26 cellular contexts compared by ENCODE assay signal in genomic region chr15:45203182-45203581, GRCh38. TPM values are rescaled to one million over a fixed set of nuclear protein-coding genes. Genes with fewer than 3 reads are reported as not detected.
DNase-seq lines count a peak whose midpoint lies in the region; ATAC-seq and TF ChIP-seq lines count a peak whose summit lies in the region.
"Had no signal": no experiment of that assay in that cellular context is flagged by ENCODE, and none has a peak within 500 bp of the region (broad histone marks: within the 10 kb centered on the region; RNA-seq: fewer than 3 reads in every experiment).

No MANE protein-coding gene starts in this region.

- WGBS in tibial nerve, 2 donors: 26 to 32% methylated on average over 4 of the region's 4 CpGs

- H3K9me3 ChIP-seq in tibial nerve (no peaks in the 10 kb centered on the region), PC-9 (ENCODE audit: insufficient read depth, low read depth) (no peaks in the 10 kb centered on the region)
- H3K9me3 ChIP-seq: ovary had no signal

- H3K4me1 ChIP-seq in tibial nerve (peaks cover 0 to 24% (median 8%) of the 10 kb centered on the region in 4 donors), PC-9 (replicated peaks; ENCODE audit: insufficient read depth) (no peaks in the 10 kb centered on the region)

- intact Hi-C loops in PC-9 (cut with micrococcal nuclease; ENCODE audit: unreplicated experiment): no loop called here

- H2AFZ ChIP-seq in PC-9: no peak overlapping the region
- H2AFZ ChIP-seq: GM23338 had no signal

- TF ChIP-seq EP300 in tibial nerve (IDR thresholded peaks at IDR 0.05): peak in 1 of 2 donors; percentile 25

- no peaks in the 10 kb centered on the region for H4K20me1 ChIP-seq in PC-9 (ENCODE audit: insufficient read depth)

- H3K4me2 ChIP-seq in PC-9: no peak overlapping the region
- H3K4me2 ChIP-seq: GM23338 had no signal

- DNase-seq in NOMO-1 treated with dmso at 0.1 percent for 144 hours (lab: John Stamatoyannopoulos, UW; ENCODE audit: unreplicated experiment) (peak; percentile 2), NOMO-1 treated with DMSO at 0.1 percent for 48 hours (lab: John Stamatoyannopoulos, UW; ENCODE audit: unreplicated experiment) (no peak), cardiac fibroblast (ENCODE audit: low read depth in 2 of 2) (peak; percentile 7 to 49), left lobe of liver (ENCODE audit: low spot score) (peak; percentile 59), tibial nerve (ENCODE audit: low spot score in 2 of 2) (no peak), PC-9 (no peak), NCI-H187 (lab: John Stamatoyannopoulos, UW) (no peak)
- no peak for DNase-seq in stimulated activated CD4-positive, alpha-beta T cell treated with anti-CD3 and anti-CD28 coated beads, Interleukin-4, amount 100 ng/mL, for 4 hours
- DNase-seq: 8988T; activated CD4-positive, alpha-beta T cell treated with anti-CD3 and anti-CD28 coated beads, Interleukin-2, amount 10 ng/mL, durations not matched to agents 24 days and 14 days; activated naive CD4-positive, alpha-beta T cell treated with anti-CD3 and anti-CD28 coated beads for 36 hours; anterior cingulate cortex; CD8-positive, alpha-beta memory T cell; head of caudate nucleus; naive thymus-derived CD8-positive, alpha-beta T cell; NCI-H1048; NCI-H1930; ovary; stimulated activated CD4-positive, alpha-beta T cell treated with anti-CD3 and anti-CD28 coated beads, Interleukin-12 subunit alpha, Interleukin-12 subunit beta, amount 100 ng/mL, for 4 hours; stimulated activated naive CD8-positive, alpha-beta T cell treated with anti-CD3 and anti-CD28 coated beads, Interleukin-15, Interleukin-2, amounts not matched to agents 100 U/mL and 50 U/mL, for 24 hours; trophoblast cell had no signal

- ATAC-seq in left lobe of liver: peak; percentile 4
- ATAC-seq: GM23338; naive thymus-derived CD8-positive, alpha-beta T cell; stimulated activated naive CD8-positive, alpha-beta T cell treated with anti-CD3 and anti-CD28 coated beads, Interleukin-15, Interleukin-2, amounts not matched to agents 100 U/mL and 50 U/mL, for 24 hours had no signal

- TF ChIP-seq CTCF in cardiac fibroblast (IDR thresholded peaks at IDR 0.05; ENCODE audit: low read depth, low read length): no peak
- no peak for TF ChIP-seq CTCF in tibial nerve (IDR thresholded peaks at IDR 0.05)
- no peak for TF ChIP-seq CTCF in PC-9 (conservative IDR thresholded peaks at IDR 0.05)

- no peaks in the 10 kb centered on the region for H3K79me2 ChIP-seq in PC-9 (ENCODE audit: low read depth)

- TF ChIP-seq POLR2A in tibial nerve (IDR thresholded peaks at IDR 0.05): no peak

- CTCF ChIA-PET in PC-9 (lab: Charles Lee): interaction anchor here (0.7 kb wide), 1 partner anchor 32 kb away, joined by 7 read pairs; no protein-coding TSS in a partner anchor

- peaks cover 19% of the 10 kb centered on the region for H3F3A ChIP-seq in PC-9 (ENCODE audit: insufficient read depth, low read depth)

- POLR2A ChIA-PET in PC-9 (lab: Charles Lee; ENCODE audit: unreplicated experiment): interaction anchor here (0.6 kb wide), 1 partner anchor 414 kb away, joined by 7 read pairs; no protein-coding TSS in a partner anchor

- no peaks in the 10 kb centered on the region for H3K9me2 ChIP-seq in PC-9 (ENCODE audit: insufficient read depth)

- H3K27ac ChIP-seq in tibial nerve: peak overlapping the region in 3 of 4 donors; percentile 9 to 62 (median 54)
- no peak overlapping the region for H3K27ac ChIP-seq in PC-9
- H3K27ac ChIP-seq: ovary, VCaP had no signal

- H3K4me3 ChIP-seq in cardiac fibroblast (replicated peaks in 1 of 2; ENCODE audit: low read depth in 2 of 2, low read length in 2 of 2) (no peak overlapping the region), tibial nerve (no peak overlapping the region), PC-9 (no peak overlapping the region)
- H3K4me3 ChIP-seq: GM23338, ovary had no signal

- no peaks in the 10 kb centered on the region for H3K27me3 ChIP-seq in tibial nerve
- H3K27me3 ChIP-seq in PC-9 (ENCODE audit: insufficient read depth, low read depth): no peaks in the 10 kb centered on the region
- H3K27me3 ChIP-seq: ovary had no signal

- no TSS peak for BruUV-seq in PC-9 (replicated peaks; lab: Mats Ljungman, UMichigan)

- no peaks in the 10 kb centered on the region for H3K36me3 ChIP-seq in tibial nerve
- H3K36me3 ChIP-seq in PC-9 (ENCODE audit: low read depth): no peaks in the 10 kb centered on the region
- H3K36me3 ChIP-seq: ovary had no signal

RNA-seq across cellular contexts. Expression of gene SHF, which starts 15.4 kb away (rescaled TPM):
- total RNA-seq in left lobe of liver (18.4 TPM), tibial nerve (10 to 100 TPM; 18.8 to 36.6 (median 25.5) TPM), PC-9 (2021) (6.1 and 6.3 TPM in 2 replicates)

RNA-seq across cellular contexts. Expression of gene SLC28A2, which starts 48.9 kb away (rescaled TPM):
- total RNA-seq in left lobe of liver (0.15 TPM), tibial nerve (not detected), PC-9 (2021) (not detected in 2 replicates)
- total RNA-seq: activated CD4-positive, alpha-beta T cell treated with anti-CD3 and anti-CD28 coated beads, Interleukin-2, amount 10 ng/mL, durations not matched to agents 24 days and 14 days; activated naive CD4-positive, alpha-beta T cell treated with anti-CD3 and anti-CD28 coated beads for 36 hours; CD8-positive, alpha-beta memory T cell; fibroblast of villous mesenchyme; G401; GM23338; mesothelial cell of epicardium; naive thymus-derived CD8-positive, alpha-beta T cell had no signal

Comparison
In these comparisons a context has a peak if more than half of its experiments do, and no peak if none do; other contexts are left out.
1. DNase-seq: peak in NOMO-1 treated with dmso at 0.1 percent for 144 hours (single experiment), cardiac fibroblast (2 of 2) and left lobe of liver (single experiment); none in NOMO-1 treated with DMSO at 0.1 percent for 48 hours (single experiment), tibial nerve (0 of 2), PC-9 (0 of 2), stimulated activated CD4-positive, alpha-beta T cell treated with anti-CD3 and anti-CD28 coated beads, Interleukin-4, amount 100 ng/mL, for 4 hours (0 of 2) and NCI-H187 (0 of 2).